10 cellular contexts compared by ENCODE assay signal in the genomic region with DNA sequence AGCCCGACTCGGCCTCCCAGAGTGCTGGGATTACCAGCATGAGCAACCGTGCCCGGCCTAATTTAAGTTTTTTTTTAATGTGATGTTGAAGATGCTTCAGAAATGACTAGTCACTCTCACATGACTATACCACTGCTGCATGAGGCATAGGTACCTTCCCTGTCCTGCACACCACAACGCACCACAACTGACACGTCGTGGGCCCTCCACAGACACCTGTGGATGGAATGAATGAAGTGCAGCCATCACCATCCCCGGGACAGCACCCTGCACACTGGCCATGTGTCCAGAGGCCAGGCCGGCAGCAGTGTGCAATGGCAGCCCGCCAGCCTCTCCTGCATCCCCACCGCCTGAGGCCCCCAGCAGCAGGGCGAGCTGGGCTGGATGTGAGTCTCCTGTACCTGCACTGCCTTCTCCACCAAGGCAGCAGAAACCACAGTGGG. TPM values are rescaled to one million over a fixed set of nuclear protein-coding genes. Genes with fewer than 3 reads are reported as not detected.
A peak's percentile ranks its signal among the peaks of the same experiment; 100 is the strongest.
DNase-seq lines count a peak whose midpoint lies in the region; ATAC-seq and TF ChIP-seq lines count a peak whose summit lies in the region.
"Had no signal": no experiment of that assay in that cellular context is flagged by ENCODE, and none has a peak within 500 bp of the region (broad histone marks: within the 10 kb centered on the region; RNA-seq: fewer than 3 reads in every experiment).

No MANE protein-coding gene starts in this region.

- H3K4me3 ChIP-seq in tibial artery = no peak overlapping the region
- H3K4me3 ChIP-seq: lung had no signal

- no peak overlapping the region for H3K4me3 Mint-ChIP-seq in natural killer cell

- intact Hi-C loops in natural killer cell (cut with micrococcal nuclease) (no loop called here), tibial artery (cut with DNase I; ENCODE audit: low total_unique reads) (no loop called here)

- peaks cover 0 to 28% (median 26%) of the 10 kb centered on the region in 3 donors for H3K36me3 ChIP-seq in tibial artery

- peaks cover 39 to 55% of the 10 kb centered on the region in 2 donors for H3K4me1 Mint-ChIP-seq in natural killer cell

- H3K27ac ChIP-seq in tibial artery = no peak overlapping the region

- no peaks in the 10 kb centered on the region for H3K9me3 Mint-ChIP-seq in natural killer cell

- peaks cover 0 to 33% (median 27%) of the 10 kb centered on the region in 4 donors for H3K4me1 ChIP-seq in tibial artery

- no peaks in the 10 kb centered on the region for H3K27me3 Mint-ChIP-seq in natural killer cell (ENCODE audit: low read depth in 2 of 2)

- peaks cover 11% of the 10 kb centered on the region for H3K36me3 Mint-ChIP-seq in natural killer cell

- H3K9me3 ChIP-seq in tibial artery = no peaks in the 10 kb centered on the region

- ATAC-seq in GM18519 (IDR thresholded peaks at IDR 0.05; ENCODE audit: low FRiP score, unreplicated experiment) = peak; percentile 74
- ATAC-seq in GM21717 (IDR thresholded peaks at IDR 0.05; ENCODE audit: unreplicated experiment) = peak; percentile 56
- peak; percentile 74 for ATAC-seq in HG03521 (IDR thresholded peaks at IDR 0.05; ENCODE audit: unreplicated experiment)
- ATAC-seq in natural killer cell = no peak

- no peaks in the 10 kb centered on the region for H3K27me3 ChIP-seq in tibial artery

- H3K27ac Mint-ChIP-seq in natural killer cell = peak overlapping the region; percentile 2 to 5

- TF ChIP-seq CTCF in natural killer cell (IDR thresholded peaks at IDR 0.05) (no peak), tibial artery (IDR thresholded peaks at IDR 0.05) (no peak)

- DNase-seq in natural killer cell (no peak), mucosa of gallbladder (ENCODE audit: low spot score) (no peak), tibial artery (no peak), C1 segment of cervical spinal cord (lab: John Stamatoyannopoulos, UW) (no peak), medulla oblongata (ENCODE audit: extremely low spot score) (no peak)
- DNase-seq: NCI-H1048 had no signal

RNA-seq across cellular contexts. Expression of gene VOPP1, which starts 55.1 kb away (rescaled TPM):
- total RNA-seq in natural killer cell (100 to 1,000 TPM in 2 of 3 donors, 10 to 100 TPM in 1; 79.3 to 115 (median 110) TPM), mucosa of gallbladder (68.2 TPM)

Comparison
In these comparisons a context has a peak if more than half of its experiments do, and no peak if none do; other contexts are left out.
1. ATAC-seq: peak in GM18519 (single experiment), GM21717 (single experiment) and HG03521 (single experiment); none in natural killer cell (0 of 3).